Comparison of ENCODE assay signal across 8 cellular contexts in genomic region chr12:26298785-26299621, GRCh38.
DNase-seq lines count a peak whose midpoint lies in the region; ATAC-seq and TF ChIP-seq lines count a peak whose summit lies in the region.

No MANE protein-coding gene starts in this region.

- DNase-seq in NOMO-1 (lab: John Stamatoyannopoulos, UW; ENCODE audit: unreplicated experiment in 2 of 2), result peak; percentile 88 to 97
- no peak for DNase-seq in breast epithelium (ENCODE audit: low spot score in 2 of 2)
- DNase-seq in left lung, result no peak
- DNase-seq in uterus, result peak in 1 of 2 donors; percentile 47
- no peak for DNase-seq in NCI-H146 (lab: John Stamatoyannopoulos, UW)

- H3K4me1 ChIP-seq in ACC112 (ENCODE audit: control insufficient read depth, insufficient read depth, low read length, unreplicated experiment) (peaks cover 24% of the 10 kb centered on the region), breast epithelium (peaks cover 0 to 10% of the 10 kb centered on the region in 2 donors), left lung (peaks cover 8 to 19% of the 10 kb centered on the region in 2 donors), uterus (peaks cover 0 to 3% of the 10 kb centered on the region in 2 donors)

- H3K27me3 ChIP-seq in ACC112 (ENCODE audit: insufficient read depth, low read length) (no peaks in the 10 kb centered on the region), breast epithelium (no peaks in the 10 kb centered on the region), left lung (no peaks in the 10 kb centered on the region), uterus (no peaks in the 10 kb centered on the region)

- H3K36me3 ChIP-seq in ACC112 (ENCODE audit: insufficient read depth, low read length) (no peaks in the 10 kb centered on the region), breast epithelium (no peaks in the 10 kb centered on the region), left lung (no peaks in the 10 kb centered on the region), uterus (no peaks in the 10 kb centered on the region)

- TF ChIP-seq POLR2A in breast epithelium (IDR thresholded peaks at IDR 0.05) (no peak), uterus (IDR thresholded peaks at IDR 0.05) (no peak)

- H3K9me3 ChIP-seq in breast epithelium (no peaks in the 10 kb centered on the region), left lung (no peaks in the 10 kb centered on the region), uterus (no peaks in the 10 kb centered on the region)

- H3K79me2 ChIP-seq in ACC112 (ENCODE audit: control insufficient read depth, insufficient read depth, low read length, unreplicated experiment), result no peaks in the 10 kb centered on the region

- H3K4me3 ChIP-seq in ACC112 (ENCODE audit: low read depth, low read length) (peak overlapping the region; percentile 72), breast epithelium (peak overlapping the region; percentile 17 to 40 (median 24)), left lung (peak overlapping the region in 1 of 2 donors; percentile 17), uterus (peak overlapping the region in 1 of 2 donors; percentile 21)

- peak; percentile 32 to 67 (median 45) for TF ChIP-seq CTCF in breast epithelium (IDR thresholded peaks at IDR 0.05)
- TF ChIP-seq CTCF in left lung (IDR thresholded peaks at IDR 0.05), result peak in 1 of 2 donors; percentile 38
- TF ChIP-seq CTCF in uterus (IDR thresholded peaks at IDR 0.05), result peak in 2 of 4 experiments; percentile 16 to 44

- H3K27ac ChIP-seq in ACC112 (ENCODE audit: low read depth, low read length) (peak overlapping the region; percentile 79), breast epithelium (peak overlapping the region; percentile 84 to 90), left lung (peak overlapping the region; percentile 71 to 74), uterus (peak overlapping the region; percentile 81 to 84)

- intact Hi-C loops in breast epithelium (cut with DNase I; ENCODE audit: low total_unique reads) (no loop called here), left lung (cut with DNase I) (no loop called here), uterus (cut with DNase I; ENCODE audit: low total_unique reads) (no loop called here)

- ATAC-seq in GM18519 (IDR thresholded peaks at IDR 0.05; ENCODE audit: low FRiP score, unreplicated experiment) (peak; percentile 93), HG02884 (IDR thresholded peaks at IDR 0.05; ENCODE audit: unreplicated experiment) (peak; percentile 99), left lung (peak; percentile 98)

- peak overlapping the region; percentile 71 for H2AFZ ChIP-seq in ACC112 (ENCODE audit: low read length, unreplicated experiment)

Comparison
In these comparisons a context has a peak if more than half of its experiments do, and no peak if none do; other contexts are left out.
1. DNase-seq: peak in NOMO-1 (2 of 2); none in breast epithelium (0 of 2), left lung (0 of 2) and NCI-H146 (single experiment).
2. Peak in every context shown above with its lines, with median percentiles within 50 percentile points of each other: H3K27ac ChIP-seq and ATAC-seq.